Comparison of ENCODE assay signal across 13 cellular contexts in genomic region chr1:54137532-54138061, GRCh38. TPM values are rescaled to one million over a fixed set of nuclear protein-coding genes. Genes with fewer than 3 reads are reported as not detected.
DNase-seq lines count a peak whose midpoint lies in the region; ATAC-seq, FAIRE-seq and TF ChIP-seq lines count a peak whose summit lies in the region.
"Had no signal": no experiment of that assay in that cellular context is flagged by ENCODE, and none has a peak within 500 bp of the region (broad histone marks: within the 10 kb centered on the region; RNA-seq: fewer than 3 reads in every experiment).

No MANE protein-coding gene starts in this region.

- no peaks in the 10 kb centered on the region for H3K36me3 Mint-ChIP-seq in activated T-cell treated with anti-CD3 and anti-CD28 coated beads, Interleukin-2, amount 50 U/mL, for 72 hours (ENCODE audit: insufficient read depth in 2 of 2)
- H3K36me3 Mint-ChIP-seq: CD4-positive, alpha-beta memory T cell had no signal

- no peaks in the 10 kb centered on the region for H3K9me2 ChIP-seq in SK-N-SH

- peak overlapping the region; percentile 18; the same call in 1 of the 2 replicates for H2AFZ ChIP-seq in SK-N-SH (ENCODE audit: low read depth)

- FAIRE-seq in pancreas (lab: Jason Lieb, UNC) = no peak

- H3K9me3 ChIP-seq in SK-N-SH (no peaks in the 10 kb centered on the region), pancreas (no peaks in the 10 kb centered on the region)

- no peaks in the 10 kb centered on the region for H3F3A ChIP-seq in SK-N-SH (replicated peaks; ENCODE audit: insufficient read depth)

- intact Hi-C loops in pancreas (cut with DNase I) = no loop called here

- H3K4me1 Mint-ChIP-seq in activated T-cell treated with anti-CD3 and anti-CD28 coated beads, Interleukin-2, amount 50 U/mL, for 72 hours (ENCODE audit: low read depth) = no peaks in the 10 kb centered on the region
- H3K4me1 Mint-ChIP-seq: CD4-positive, alpha-beta memory T cell had no signal

- peak in 3 of 4 donors; percentile 15 to 50 (median 34) for ATAC-seq in pancreas
- no peak for ATAC-seq in activated T-cell treated with anti-CD3 and anti-CD28 coated beads, Interleukin-2, amount 50 U/mL, for 72 hours (replicated peaks in 1 of 2)
- no peak for ATAC-seq in HG02973 (IDR thresholded peaks at IDR 0.05; ENCODE audit: unreplicated experiment)

- H4K20me1 ChIP-seq in SK-N-SH (ENCODE audit: insufficient read depth) = no peaks in the 10 kb centered on the region

- no peak overlapping the region for H3K4me3 Mint-ChIP-seq in activated T-cell treated with anti-CD3 and anti-CD28 coated beads, Interleukin-2, amount 50 U/mL, for 72 hours
- H3K4me3 Mint-ChIP-seq: CD4-positive, alpha-beta memory T cell had no signal

- H3K4me2 ChIP-seq in SK-N-SH = peak overlapping the region; percentile 26; the same call in 1 of the 2 replicates

- no peak for TF ChIP-seq CTCF in SK-N-SH (IDR thresholded peaks at IDR 0.05)
- no peak for TF ChIP-seq CTCF in fibroblast of mammary gland (conservative IDR thresholded peaks at IDR 0.05; ENCODE audit: control insufficient read depth, insufficient read depth, low read depth, low read length)
- TF ChIP-seq CTCF in pancreas (IDR thresholded peaks at IDR 0.05) = no peak

- no peak overlapping the region for H3K27ac Mint-ChIP-seq in activated T-cell treated with anti-CD3 and anti-CD28 coated beads, Interleukin-2, amount 50 U/mL, for 72 hours
- H3K27ac Mint-ChIP-seq: CD4-positive, alpha-beta memory T cell had no signal

- POLR2A ChIA-PET in SK-N-SH (lab: Yijun Ruan, JAX) = interaction anchor here (1.2 kb wide), 1 partner anchor 86 kb away, joined by 3 read pairs; no protein-coding TSS in a partner anchor

- WGBS in SK-N-SH (ENCODE audit: low lambda C conversion rate) = 65% methylated on average over 8 of the region's 10 CpGs
- 51 to 58% methylated on average over 10 of the region's 10 CpGs for WGBS in pancreas, 2 donors

- no peaks in the 10 kb centered on the region for H3K27me3 Mint-ChIP-seq in activated T-cell treated with anti-CD3 and anti-CD28 coated beads, Interleukin-2, amount 50 U/mL, for 72 hours (ENCODE audit: low read depth)
- H3K27me3 Mint-ChIP-seq: CD4-positive, alpha-beta memory T cell had no signal

- H3K9ac ChIP-seq in SK-N-SH = no peak overlapping the region

- H3K27me3 ChIP-seq in SK-N-SH (ENCODE audit: insufficient read depth) = no peaks in the 10 kb centered on the region
- H3K27me3 ChIP-seq in pancreas = no peaks in the 10 kb centered on the region

- TF ChIP-seq RAD21 in SK-N-SH (IDR thresholded peaks at IDR 0.05; ENCODE audit: low read length) = no peak

- peak; percentile 58 for DNase-seq in GM03348 (ENCODE audit: low spot score)
- DNase-seq in SK-N-SH = peak; percentile 65
- peak; percentile 39 for DNase-seq in fibroblast of mammary gland (ENCODE audit: low read depth)
- DNase-seq in pancreas = no peak
- DNase-seq in activated T-cell treated with anti-CD3 and anti-CD28 coated beads, Interleukin-2, amount 50 U/mL, for 72 hours = no peak
- DNase-seq in medulla oblongata (ENCODE audit: extremely low spot score) = no peak
- no peak for DNase-seq in activated CD8-positive, alpha-beta memory T cell treated with anti-CD3 and anti-CD28 coated beads for 24 hours
- DNase-seq: CD4-positive, alpha-beta memory T cell; erythroblast; NCI-H2107 had no signal

- no peaks in the 10 kb centered on the region for H3K79me2 ChIP-seq in SK-N-SH (ENCODE audit: insufficient read depth)

- H3K4me3 ChIP-seq in SK-N-SH (ENCODE audit: low read depth in 2 of 2, low read length in 1 of 2) = no peak overlapping the region
- H3K4me3 ChIP-seq in fibroblast of mammary gland (ENCODE audit: control insufficient read depth, low read depth, low read length) = no peak overlapping the region
- H3K4me3 ChIP-seq in pancreas = no peak overlapping the region

- H3K27ac ChIP-seq in SK-N-SH (ENCODE audit: low read depth in 2 of 2, low read length in 1 of 2) (peak overlapping the region in 1 of 2 experiments; percentile 51; a peak in 1 of 4 replicates), pancreas (peak overlapping the region in 1 of 4 donors; percentile 8)

- H3K9me3 Mint-ChIP-seq in activated T-cell treated with anti-CD3 and anti-CD28 coated beads, Interleukin-2, amount 50 U/mL, for 72 hours = no peaks in the 10 kb centered on the region
- H3K9me3 Mint-ChIP-seq: CD4-positive, alpha-beta memory T cell had no signal

- no peak for TF ChIP-seq EP300 in SK-N-SH (IDR thresholded peaks at IDR 0.05; ENCODE audit: borderline replicate concordance in 1 of 2, low read depth in 1 of 2, low read length in 1 of 2)

- CTCF ChIA-PET in SK-N-SH (lab: Yijun Ruan, JAX) = interaction anchor here (0.9 to 5.8 kb wide), 3 partner anchors 13 to 352 kb away, joined by 3 to 37 read pairs (median 8); no protein-coding TSS in a partner anchor

- H3K4me1 ChIP-seq in SK-N-SH (ENCODE audit: control insufficient read depth in 1 of 2, insufficient read depth in 2 of 2, low read depth in 1 of 2, low read length in 1 of 2) = peaks cover 0 to 28% of the 10 kb centered on the region in 2 experiments; a peak in 2 of 4 replicates
- H3K4me1 ChIP-seq in pancreas = no peaks in the 10 kb centered on the region

- H3K36me3 ChIP-seq in SK-N-SH (replicated peaks in 1 of 2; ENCODE audit: control insufficient read depth in 1 of 2, insufficient read depth in 2 of 2, low read length in 1 of 2) (no peaks in the 10 kb centered on the region), pancreas (no peaks in the 10 kb centered on the region)

TF ChIP-seq in SK-N-SH, 30 proteins besides CTCF, POLR2A, EP300 and RAD21:
- TF ChIP-seq PBX3 (IDR thresholded peaks at IDR 0.05) = 0 out of 2 replicates have a peak, but pooled peaks have one; percentile 45
- no peak for TF ChIP-seq SIN3A (IDR thresholded peaks at IDR 0.05; ENCODE audit: borderline replicate concordance, low read depth, low read length)
- peak; percentile 27; the same call in 1 of the 2 replicates for TF ChIP-seq TCF12 (IDR thresholded peaks at IDR 0.05)
- TF ChIP-seq FOXJ3 (CRISPR knock-in tag; IDR thresholded peaks at IDR 0.05) = no peak

RNA-seq across cellular contexts. Expression of gene CDCP2, which starts 15.2 kb away (rescaled TPM):
- polyA plus RNA-seq in SK-N-SH (2012; rRNA removed) = not detected in 2 replicates
- not detected in 2 replicates for polyA plus RNA-seq in SK-N-SH (2012; cell fraction: cytosol; rRNA removed)
- not detected in 2 replicates for polyA plus RNA-seq in SK-N-SH (2012; cell fraction: nucleus; rRNA removed)
- total RNA-seq in pancreas = under 1 TPM in 1 of 6 donors, not detected in 5; 0.08 TPM
- polyA plus RNA-seq in pancreas = not detected
- total RNA-seq in activated T-cell treated with anti-CD3 and anti-CD28 coated beads, Interleukin-2, amount 50 U/mL, for 72 hours = not detected
- total RNA-seq: HT-29, SK-MEL-5 had no signal
- polyA plus RNA-seq: CD4-positive, alpha-beta memory T cell had no signal

Comparison
In these comparisons a context has a peak if more than half of its experiments do, and no peak if none do; other contexts are left out.
1. DNase-seq: peak in GM03348 (single experiment), SK-N-SH (single experiment) and fibroblast of mammary gland (single experiment); none in pancreas (0 of 6), activated T-cell treated with anti-CD3 and anti-CD28 coated beads, Interleukin-2, amount 50 U/mL, for 72 hours (0 of 2), medulla oblongata (single experiment) and activated CD8-positive, alpha-beta memory T cell treated with anti-CD3 and anti-CD28 coated beads for 24 hours (single experiment).
2. ATAC-seq: peak in pancreas (3 of 4); none in activated T-cell treated with anti-CD3 and anti-CD28 coated beads, Interleukin-2, amount 50 U/mL, for 72 hours (0 of 2) and HG02973 (single experiment).